12 cellular contexts compared by ENCODE assay signal in genomic region chr3:12476238-12476897, GRCh38. TPM values are rescaled to one million over a fixed set of nuclear protein-coding genes. Genes with fewer than 3 reads are reported as not detected.
DNase-seq lines count a peak whose midpoint lies in the region; ATAC-seq, FAIRE-seq and TF ChIP-seq lines count a peak whose summit lies in the region.
"Had no signal": no experiment of that assay in that cellular context is flagged by ENCODE, and none has a peak within 500 bp of the region (broad histone marks: within the 10 kb centered on the region; RNA-seq: fewer than 3 reads in every experiment).

No MANE protein-coding gene starts in this region.

- FAIRE-seq in HepG2 (lab: Jason Lieb, UNC): no peak

- intact Hi-C loops in breast epithelium (cut with DNase I; ENCODE audit: low total_unique reads): no loop called here
- intact Hi-C loops in HepG2 (cut with micrococcal nuclease; ENCODE audit: unreplicated experiment): no loop called here

- no peaks in the 10 kb centered on the region for H4K20me1 ChIP-seq in HepG2 (ENCODE audit: insufficient read depth, low read length)

- TF ChIP-seq CTCF in breast epithelium (IDR thresholded peaks at IDR 0.05) (no peak), HepG2 (CRISPR knock-in tag; IDR thresholded peaks at IDR 0.05) (no peak), type B pancreatic cell (conservative IDR thresholded peaks at IDR 0.05) (no peak)

- H3K9me3 ChIP-seq in breast epithelium (no peaks in the 10 kb centered on the region), HepG2 (ENCODE audit: low read length) (no peaks in the 10 kb centered on the region)
- H3K9me3 ChIP-seq: Caco-2 had no signal

- no peak overlapping the region for H3K4me3 Mint-ChIP-seq in type B pancreatic cell
- H3K4me3 Mint-ChIP-seq: activated naive CD8-positive, alpha-beta T cell; IgD-negative memory B cell had no signal

- no peaks in the 10 kb centered on the region for H3K79me2 ChIP-seq in HepG2 (ENCODE audit: insufficient read depth, low read length)

- H3K4me1 ChIP-seq in breast epithelium (no peaks in the 10 kb centered on the region), HepG2 (ENCODE audit: insufficient read depth, low read length) (peaks cover 58% of the 10 kb centered on the region)

- in situ Hi-C loops in HepG2 (cut with HindIII; ENCODE audit: extremely low pct_ligation_motif_present, low pct_unique_long_range_greater_than_20kb): loop anchor here (5.0 kb wide), 1 partner anchor 339 kb away; no protein-coding TSS in a partner anchor

- DNase-seq in HT1080 (ENCODE audit: low read depth) (peak; percentile 56), breast epithelium (ENCODE audit: low spot score in 2 of 2) (no peak), HepG2 (ENCODE audit: low spot score) (no peak), type B pancreatic cell (ENCODE audit: extremely low spot score, unreplicated experiment) (no peak), erythroblast (lab: John Stamatoyannopoulos, UW) (no peak)
- no peak for DNase-seq in activated CD4-positive, CD25-positive, alpha-beta regulatory T cell treated with anti-CD3 and anti-CD28 coated beads, Interleukin-2, amount 50 U/mL, for 72 hours
- DNase-seq: Caco-2; effector memory CD4-positive, alpha-beta T cell; NCI-H2029 had no signal

- no peak for TF ChIP-seq RAD21 in HepG2 (CRISPR knock-in tag; IDR thresholded peaks at IDR 0.05)

- peak overlapping the region; percentile 30 for H3K27ac Mint-ChIP-seq in type B pancreatic cell
- H3K27ac Mint-ChIP-seq: activated naive CD8-positive, alpha-beta T cell; IgD-negative memory B cell had no signal

- H3K36me3 ChIP-seq in breast epithelium (no peaks in the 10 kb centered on the region), HepG2 (replicated peaks in 1 of 2; ENCODE audit: control insufficient read depth in 1 of 2, insufficient read depth in 2 of 2, low read length in 2 of 2) (no peaks in the 10 kb centered on the region)

- ATAC-seq in HepG2 (no peak), GM21528 (IDR thresholded peaks at IDR 0.05; ENCODE audit: low FRiP score, unreplicated experiment) (no peak)

- CTCF ChIA-PET in HepG2 (lab: Yijun Ruan, JAX; ENCODE audit: low intra/inter-chr PET ratio, low total read pairs): no interaction called here

- WGBS in HepG2 (ENCODE audit: low lambda C conversion rate): 86% methylated on average over 5 of the region's 5 CpGs

- peaks cover 16% of the 10 kb centered on the region for H3K4me1 Mint-ChIP-seq in type B pancreatic cell (ENCODE audit: unreplicated experiment)

- H3K9ac ChIP-seq in HepG2 (ENCODE audit: insufficient read depth, low read depth, low read length): no peak overlapping the region

- H3K36me3 Mint-ChIP-seq in type B pancreatic cell: no peaks in the 10 kb centered on the region
- H3K36me3 Mint-ChIP-seq: activated naive CD8-positive, alpha-beta T cell; IgD-negative memory B cell had no signal

- H2AFZ ChIP-seq in HepG2 (ENCODE audit: low read length): no peak overlapping the region

- POLR2A ChIA-PET in HepG2 (lab: Yijun Ruan, JAX): interaction anchor here (0.9 kb wide), 1 partner anchor 341 kb away, joined by 3 read pairs; no protein-coding TSS in a partner anchor

- H3K27ac ChIP-seq in breast epithelium: peak overlapping the region; percentile 66 to 88
- H3K27ac ChIP-seq in HepG2 (ENCODE audit: extremely low read length, insufficient read depth, low read length): no peak overlapping the region

- no peaks in the 10 kb centered on the region for H3K27me3 Mint-ChIP-seq in type B pancreatic cell
- H3K27me3 Mint-ChIP-seq: activated naive CD8-positive, alpha-beta T cell had no signal

- H3K27me3 ChIP-seq in breast epithelium: no peaks in the 10 kb centered on the region
- H3K27me3 ChIP-seq in HepG2 (ENCODE audit: control insufficient read depth in 1 of 2, insufficient read depth in 2 of 2, low read length in 2 of 2): no peaks in the 10 kb centered on the region

- no peak for TF ChIP-seq POLR2A in breast epithelium (IDR thresholded peaks at IDR 0.05)
- TF ChIP-seq POLR2A in HepG2 (IDR thresholded peaks at IDR 0.05; ENCODE audit: insufficient read depth in 1 of 2, low read depth in 2 of 2, low read length in 2 of 2): no peak
- no peak for TF ChIP-seq POLR2A in erythroblast (IDR thresholded peaks at IDR 0.05; ENCODE audit: low read length)

- H3K4me3 ChIP-seq in breast epithelium (no peak overlapping the region), HepG2 (replicated peaks in 1 of 3; ENCODE audit: insufficient read depth in 1 of 3, low read depth in 2 of 3, low read length in 3 of 3) (no peak overlapping the region)

- H3K4me2 ChIP-seq in HepG2 (ENCODE audit: low read depth, low read length): no peak overlapping the region

- no TSS peak for BruUV-seq in HepG2 (replicated peaks; lab: Mats Ljungman, UMichigan)

- no peak for TF ChIP-seq EP300 in HepG2 (IDR thresholded peaks at IDR 0.05; ENCODE audit: low read depth in 2 of 2, low read length in 2 of 2)
- no peak for TF ChIP-seq EP300 in HepG2 (CRISPR knock-in tag; IDR thresholded peaks at IDR 0.05; ENCODE audit: borderline replicate concordance)

- no peaks in the 10 kb centered on the region for H3K9me3 Mint-ChIP-seq in type B pancreatic cell
- H3K9me3 Mint-ChIP-seq: IgD-negative memory B cell had no signal

TF ChIP-seq in HepG2, 621 proteins besides CTCF, POLR2A, EP300 and RAD21:
- TF ChIP-seq JUN (CRISPR knock-in tag; IDR thresholded peaks at IDR 0.05) (no peak), MIER2 (CRISPR knock-in tag; IDR thresholded peaks at IDR 0.05) (no peak), MAFK (conservative IDR thresholded peaks at IDR 0.05 in 1 of 2, IDR thresholded peaks at IDR 0.05 in 1 of 2; ENCODE audit: low read length in 2 of 2) (peak; percentile 88 to 90), MAFF (IDR thresholded peaks at IDR 0.05; ENCODE audit: low read depth, low read length) (peak; percentile 87)

RNA-seq across cellular contexts. Expression of gene TSEN2, which starts 7.9 kb away (rescaled TPM):
- 14.8 and 20.2 TPM in 2 replicates for total RNA-seq in HT1080 (2014; rRNA removed; shearing (Covaris generic))
- 11.9 TPM in 2 replicates for polyA plus RNA-seq in HT1080 (2015; cell fraction: cytosol; rRNA removed)
- 31.1 and 32.7 TPM in 2 replicates for polyA plus RNA-seq in HT1080 (2015; cell fraction: nucleus; rRNA removed)
- 10 to 100 TPM; 20.0 to 32.8 (median 26.5) TPM for total RNA-seq in breast epithelium
- total RNA-seq in HepG2 (2016; rRNA removed; fragmentation: Illumina TruSeq; extraction: Trizol): 16.4 and 17.3 TPM in 2 replicates
- 8.7 and 13.6 TPM in 2 replicates for total RNA-seq in HepG2 (2016; cell fraction: cytosol; rRNA removed; fragmentation: Illumina TruSeq; extraction: Trizol; ENCODE audit: low read depth)
- total RNA-seq in HepG2 (2016; cell fraction: insoluble cytoplasmic fraction; rRNA removed; fragmentation: Illumina TruSeq; extraction: Trizol): 15.8 and 19.3 TPM in 2 replicates
- 9.1 and 9.4 TPM in 2 replicates for total RNA-seq in HepG2 (2016; cell fraction: membrane; rRNA removed; fragmentation: Illumina TruSeq; extraction: Trizol)
- total RNA-seq in HepG2 (2016; cell fraction: nucleus; rRNA removed; fragmentation: Illumina TruSeq; extraction: Trizol): 21.4 and 24.3 TPM in 2 replicates
- polyA plus RNA-seq in HepG2 (2011; rRNA removed): 11.0 and 11.5 TPM in 2 replicates
- 3.9 and 4.1 TPM in 2 replicates for polyA plus RNA-seq in HepG2 (2011; cell fraction: cytosol; rRNA removed)
- 14.2 and 17.5 TPM in 2 replicates for polyA plus RNA-seq in HepG2 (2011; cell fraction: nucleus; rRNA removed)
- polyA plus RNA-seq in HepG2 (2012): 8.1 and 9.3 TPM in 2 replicates
- polyA plus RNA-seq in HepG2 (2016; cell fraction: cytosol; fragmentation: Illumina TruSeq; extraction: Trizol; ENCODE audit: low read depth): 2.0 and 2.5 TPM in 2 replicates
- 13.0 and 13.8 TPM in 2 replicates for polyA plus RNA-seq in HepG2 (2016; cell fraction: insoluble cytoplasmic fraction; fragmentation: Illumina TruSeq; extraction: Trizol; ENCODE audit: low read depth)
- 2.9 and 4.2 TPM in 2 replicates for polyA plus RNA-seq in HepG2 (2016; cell fraction: membrane; fragmentation: Illumina TruSeq; extraction: Trizol; ENCODE audit: low read depth)
- 28.7 and 33.4 TPM in 2 replicates for polyA plus RNA-seq in HepG2 (2016; cell fraction: nucleus; fragmentation: Illumina TruSeq; extraction: Trizol; ENCODE audit: insufficient read depth, low read depth)
- 19.0 and 68.2 TPM in 2 replicates for polyA minus RNA-seq in HepG2 (2011; rRNA and poly(A)+ RNA removed; ENCODE audit: low replicate concordance)
- 5.5 and 5.6 TPM in 2 replicates for polyA minus RNA-seq in HepG2 (2011; cell fraction: cytosol; rRNA and poly(A)+ RNA removed)
- polyA minus RNA-seq in HepG2 (2011; cell fraction: nucleus; rRNA and poly(A)+ RNA removed): 27.9 and 34.7 TPM in 2 replicates
- total RNA-seq in type B pancreatic cell (ENCODE audit: low replicate concordance): 15.5 and 27.7 TPM in 2 replicates
